In genomic region chr1:187151555-187151954, GRCh38 we compare ENCODE assay signal across 7 cellular contexts.
"Had no signal": no experiment of that assay in that cellular context is flagged by ENCODE, and none has a peak within 500 bp of the region (broad histone marks: within the 10 kb centered on the region; RNA-seq: fewer than 3 reads in every experiment).

No MANE protein-coding gene starts in this region.

- H3K4me2 ChIP-seq: KMS-11 had no signal

- H3K27ac ChIP-seq: HL-60, KMS-11 had no signal

- H3K9ac ChIP-seq: KMS-11 had no signal

- FAIRE-seq: HepG2, HTR-8/SVneo had no signal

- ATAC-seq: HepG2 had no signal

- DNase-seq: IMR-90, KBM-7, KG1 had no signal
